In genomic region chr2:171272039-171272438, GRCh38 we compare ENCODE assay signal across 9 cellular contexts.
DNase-seq lines count a peak whose midpoint lies in the region; ATAC-seq and TF ChIP-seq lines count a peak whose summit lies in the region.
"Had no signal": no experiment of that assay in that cellular context is flagged by ENCODE, and none has a peak within 500 bp of the region (broad histone marks: within the 10 kb centered on the region; RNA-seq: fewer than 3 reads in every experiment).

No MANE protein-coding gene starts in this region.

- H3K27ac ChIP-seq in lung (ENCODE audit: low read depth in 1 of 2, low read length in 1 of 2), result no peak overlapping the region
- H3K27ac ChIP-seq in WERI-Rb-1, result no peak overlapping the region

- no peaks in the 10 kb centered on the region for H3K36me3 Mint-ChIP-seq in chondrocyte (ENCODE audit: low read depth)

- no peaks in the 10 kb centered on the region for H3K36me3 ChIP-seq in MG63
- H3K36me3 ChIP-seq in lung (ENCODE audit: control insufficient read depth in 2 of 2, insufficient read depth in 2 of 2, low read length in 2 of 2), result no peaks in the 10 kb centered on the region
- H3K36me3 ChIP-seq in WERI-Rb-1, result no peaks in the 10 kb centered on the region

- H3K9me3 ChIP-seq in MG63, result no peaks in the 10 kb centered on the region
- no peaks in the 10 kb centered on the region for H3K9me3 ChIP-seq in lung (ENCODE audit: control insufficient read depth in 2 of 2, insufficient read depth in 1 of 2, low read length in 1 of 2)
- no peaks in the 10 kb centered on the region for H3K9me3 ChIP-seq in WERI-Rb-1 (ENCODE audit: severe bottlenecking)

- TF ChIP-seq CTCF in AG09319 (IDR thresholded peaks at IDR 0.05; ENCODE audit: low read depth, low read length) (no peak), chondrocyte (IDR thresholded peaks at IDR 0.05) (no peak), lung (IDR thresholded peaks at IDR 0.05; ENCODE audit: control extremely low read depth, extremely low read depth) (no peak), WERI-Rb-1 (IDR thresholded peaks at IDR 0.05; ENCODE audit: low read depth, low read length) (no peak)

- no peaks in the 10 kb centered on the region for H3K4me1 ChIP-seq in lung (ENCODE audit: control insufficient read depth in 2 of 2, insufficient read depth in 2 of 2, low read length in 2 of 2)

- ATAC-seq in lung (ENCODE audit: insufficient read depth, low FRiP score), result peak; percentile 89

- H3K27me3 Mint-ChIP-seq in chondrocyte (ENCODE audit: low read depth), result no peaks in the 10 kb centered on the region
- H3K27me3 Mint-ChIP-seq: activated B cell treated with CpG ODN at 0.5 μM for 24 hours had no signal

- H3K27me3 ChIP-seq in MG63, result no peaks in the 10 kb centered on the region
- no peaks in the 10 kb centered on the region for H3K27me3 ChIP-seq in lung (ENCODE audit: control insufficient read depth, insufficient read depth)
- no peaks in the 10 kb centered on the region for H3K27me3 ChIP-seq in WERI-Rb-1 (ENCODE audit: insufficient read depth, low read depth, severe bottlenecking)

- H3K27ac Mint-ChIP-seq in chondrocyte (ENCODE audit: unreplicated experiment), result peak overlapping the region; percentile 93
- H3K27ac Mint-ChIP-seq: activated B cell treated with CpG ODN at 0.5 μM for 24 hours had no signal

- DNase-seq in AG09319 (ENCODE audit: extremely low read depth, low read depth), result peak; percentile 63
- peak; percentile 64 for DNase-seq in MG63
- DNase-seq in chondrocyte (ENCODE audit: low spot score), result no peak
- peak; percentile 76 for DNase-seq in lung (ENCODE audit: low spot score)
- DNase-seq in NCI-H524 treated with DMSO at 0.1 percent for 48 hours (lab: John Stamatoyannopoulos, UW), result no peak
- DNase-seq in stimulated activated CD4-positive, alpha-beta T cell treated with anti-CD3 and anti-CD28 coated beads, Interleukin-15, amount 100 ng/mL, for 24 hours, result no peak
- DNase-seq in SKM-1 treated with dmso at 0.1 percent for 144 hours (lab: John Stamatoyannopoulos, UW; ENCODE audit: unreplicated experiment), result no peak
- DNase-seq in WERI-Rb-1, result no peak
- DNase-seq: activated B cell treated with CpG ODN at 0.5 μM for 24 hours had no signal

- no peak overlapping the region for H3K4me3 ChIP-seq in MG63
- no peak overlapping the region for H3K4me3 ChIP-seq in lung
- no peak overlapping the region for H3K4me3 ChIP-seq in WERI-Rb-1 (ENCODE audit: low read depth, low read length)

- peaks cover 21% of the 10 kb centered on the region for H3K4me1 Mint-ChIP-seq in chondrocyte (ENCODE audit: low read depth)
- H3K4me1 Mint-ChIP-seq: activated B cell treated with CpG ODN at 0.5 μM for 24 hours had no signal

- no peaks in the 10 kb centered on the region for H3K9me3 Mint-ChIP-seq in chondrocyte (ENCODE audit: low read depth)
- H3K9me3 Mint-ChIP-seq: activated B cell treated with CpG ODN at 0.5 μM for 24 hours had no signal

- H3K4me3 Mint-ChIP-seq in chondrocyte (ENCODE audit: unreplicated experiment), result no peak overlapping the region
- H3K4me3 Mint-ChIP-seq: activated B cell treated with CpG ODN at 0.5 μM for 24 hours had no signal

Comparison
In these comparisons a context has a peak if more than half of its experiments do, and no peak if none do; other contexts are left out.
1. DNase-seq: peak in AG09319 (single experiment), MG63 (single experiment) and lung (single experiment); none in chondrocyte (single experiment), NCI-H524 treated with DMSO at 0.1 percent for 48 hours (single experiment), stimulated activated CD4-positive, alpha-beta T cell treated with anti-CD3 and anti-CD28 coated beads, Interleukin-15, amount 100 ng/mL, for 24 hours (single experiment), SKM-1 treated with dmso at 0.1 percent for 144 hours (single experiment) and WERI-Rb-1 (single experiment).